ENCODE assay signal across 8 cellular contexts in the genomic region with DNA sequence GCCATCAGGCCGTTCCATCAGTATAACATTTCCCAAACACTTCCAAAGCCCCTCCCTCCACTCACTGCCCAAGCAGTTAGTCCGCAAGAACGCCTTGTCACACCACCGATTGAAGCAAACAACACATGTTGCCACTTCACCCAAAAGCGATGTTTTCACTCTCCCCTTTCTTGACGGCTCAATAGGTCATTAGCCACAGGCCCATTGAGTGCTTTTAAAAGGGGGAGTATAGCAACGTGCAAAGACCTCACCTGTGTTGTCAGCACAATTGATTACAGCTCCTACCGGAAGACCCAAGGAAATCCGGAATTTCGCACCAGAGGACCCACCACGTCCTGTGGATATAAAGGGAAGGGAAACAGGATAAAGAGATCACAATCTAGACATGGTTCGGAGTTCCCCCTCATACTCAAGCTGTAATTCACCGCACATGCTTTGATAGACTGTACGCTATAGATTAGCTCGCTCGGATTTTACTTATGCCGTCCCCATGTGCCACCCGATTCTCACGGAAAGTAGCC. TPM values are rescaled to one million over a fixed set of nuclear protein-coding genes. Genes with fewer than 3 reads are reported as not detected.
DNase-seq lines count a peak whose midpoint lies in the region; ATAC-seq, FAIRE-seq and TF ChIP-seq lines count a peak whose summit lies in the region.

No MANE protein-coding gene starts in this region.

- peaks cover 24% of the 10 kb centered on the region for H3K4me1 ChIP-seq in A549

- TF ChIP-seq EP300 in A549 (IDR thresholded peaks at IDR 0.05) = no peak

- ATAC-seq in A549 = peak in 1 of 2 experiments; percentile 7; a peak in 3 of 6 replicates
- ATAC-seq in HG03045 (IDR thresholded peaks at IDR 0.05; ENCODE audit: unreplicated experiment) = peak; percentile 1
- peak; percentile 15 for ATAC-seq in activated naive CD8-positive, alpha-beta T cell treated with anti-CD3 and anti-CD28 coated beads, Interleukin-2, amount 10 ng/mL, durations not matched to agents 7 days and 5 days (ENCODE audit: low read depth)
- peak; percentile 49 for ATAC-seq in stimulated activated memory B cell treated with anti-CD40 and anti-IgM and Interleukin-4, amounts not matched to agents 10 μg/mL and 1 μg/mL and 100 μg/mL, for 72 hours
- ATAC-seq in GM18870 (IDR thresholded peaks at IDR 0.05; ENCODE audit: unreplicated experiment) = no peak
- no peak for ATAC-seq in GM19351 (IDR thresholded peaks at IDR 0.05; ENCODE audit: unreplicated experiment)

- CTCF ChIA-PET in A549 (lab: Yijun Ruan, JAX) = interaction anchor here (1.0 to 1.3 kb wide), 3 partner anchors 8 to 12 kb away, joined by 3 read pairs; no protein-coding TSS in a partner anchor

- no peak for TF ChIP-seq POLR2A in A549 (IDR thresholded peaks at IDR 0.05; ENCODE audit: low read length)

- no peaks in the 10 kb centered on the region for H3K9me3 ChIP-seq in A549

- peaks cover 49% of the 10 kb centered on the region for H3K36me3 Mint-ChIP-seq in activated naive CD8-positive, alpha-beta T cell treated with anti-CD3 and anti-CD28 coated beads, Interleukin-2, amount 10 ng/mL, durations not matched to agents 7 days and 5 days
- H3K36me3 Mint-ChIP-seq in stimulated activated memory B cell treated with anti-CD40 and anti-IgM and Interleukin-4, amounts not matched to agents 10 μg/mL and 1 μg/mL and 100 μg/mL, for 72 hours = peaks cover 54% of the 10 kb centered on the region

- TF ChIP-seq CTCF in A549 (IDR thresholded peaks at IDR 0.05) = no peak

- H3K4me3 ChIP-seq in A549 (peak overlapping the region; percentile 87), iPS-11a (ENCODE audit: low read depth, low read length) (peak overlapping the region; percentile 99)

- FAIRE-seq in A549 (lab: Jason Lieb, UNC) = no peak

- TF ChIP-seq RAD21 in A549 (conservative IDR thresholded peaks at IDR 0.05 in 1 of 2, IDR thresholded peaks at IDR 0.05 in 1 of 2) = no peak

- H3K27ac ChIP-seq in A549 = peak overlapping the region; percentile 85 to 93

- peak overlapping the region; percentile 94 for H3K4me2 ChIP-seq in A549

- H3K4me1 Mint-ChIP-seq in activated naive CD8-positive, alpha-beta T cell treated with anti-CD3 and anti-CD28 coated beads, Interleukin-2, amount 10 ng/mL, durations not matched to agents 7 days and 5 days = peaks cover 35% of the 10 kb centered on the region
- H3K4me1 Mint-ChIP-seq in stimulated activated memory B cell treated with anti-CD40 and anti-IgM and Interleukin-4, amounts not matched to agents 10 μg/mL and 1 μg/mL and 100 μg/mL, for 72 hours = peaks cover 54% of the 10 kb centered on the region

- H3K27me3 Mint-ChIP-seq in activated naive CD8-positive, alpha-beta T cell treated with anti-CD3 and anti-CD28 coated beads, Interleukin-2, amount 10 ng/mL, durations not matched to agents 7 days and 5 days = no peaks in the 10 kb centered on the region
- no peaks in the 10 kb centered on the region for H3K27me3 Mint-ChIP-seq in stimulated activated memory B cell treated with anti-CD40 and anti-IgM and Interleukin-4, amounts not matched to agents 10 μg/mL and 1 μg/mL and 100 μg/mL, for 72 hours

- no peaks in the 10 kb centered on the region for H3K9me3 Mint-ChIP-seq in activated naive CD8-positive, alpha-beta T cell treated with anti-CD3 and anti-CD28 coated beads, Interleukin-2, amount 10 ng/mL, durations not matched to agents 7 days and 5 days
- no peaks in the 10 kb centered on the region for H3K9me3 Mint-ChIP-seq in stimulated activated memory B cell treated with anti-CD40 and anti-IgM and Interleukin-4, amounts not matched to agents 10 μg/mL and 1 μg/mL and 100 μg/mL, for 72 hours

- H3K27ac Mint-ChIP-seq in activated naive CD8-positive, alpha-beta T cell treated with anti-CD3 and anti-CD28 coated beads, Interleukin-2, amount 10 ng/mL, durations not matched to agents 7 days and 5 days = peak overlapping the region; percentile 99
- H3K27ac Mint-ChIP-seq in stimulated activated memory B cell treated with anti-CD40 and anti-IgM and Interleukin-4, amounts not matched to agents 10 μg/mL and 1 μg/mL and 100 μg/mL, for 72 hours = peak overlapping the region; percentile 100

- POLR2A ChIA-PET in A549 (lab: Yijun Ruan, JAX) = interaction anchor here (0.6 to 4.5 kb wide), 6 partner anchors 9 to 356 kb away, joined by 3 to 83 read pairs (median 10); a partner anchor contains a TSS
- POLR2A ChIA-PET in activated naive CD8-positive, alpha-beta T cell treated with anti-CD3 and anti-CD28 coated beads, Interleukin-2, amount 10 ng/mL, durations not matched to agents 7 days and 5 days (lab: Charles Lee) = interaction anchor here (0.6 to 4.6 kb wide), 13 partner anchors 15 to 124 kb away, joined by 3 to 147 read pairs (median 6); a partner anchor contains a TSS

- H3K4me3 Mint-ChIP-seq in activated naive CD8-positive, alpha-beta T cell treated with anti-CD3 and anti-CD28 coated beads, Interleukin-2, amount 10 ng/mL, durations not matched to agents 7 days and 5 days = peak overlapping the region; percentile 95
- peak overlapping the region; percentile 99 for H3K4me3 Mint-ChIP-seq in stimulated activated memory B cell treated with anti-CD40 and anti-IgM and Interleukin-4, amounts not matched to agents 10 μg/mL and 1 μg/mL and 100 μg/mL, for 72 hours

- 2% methylated on average over 19 of the region's 19 CpGs for WGBS in A549 (ENCODE audit: missing lambda C conversion rate)

- no peak for DNase-seq in A549 (ENCODE audit: low read depth in 1 of 2, low spot score in 1 of 2)
- DNase-seq in activated naive CD8-positive, alpha-beta T cell treated with anti-CD3 and anti-CD28 coated beads, Interleukin-2, amount 10 ng/mL, durations not matched to agents 7 days and 5 days = no peak
- DNase-seq in NCI-H2107 (lab: John Stamatoyannopoulos, UW) = no peak

TF ChIP-seq in A549, 52 proteins besides CTCF, POLR2A, EP300 and RAD21:
- TF ChIP-seq, protein P1, sequence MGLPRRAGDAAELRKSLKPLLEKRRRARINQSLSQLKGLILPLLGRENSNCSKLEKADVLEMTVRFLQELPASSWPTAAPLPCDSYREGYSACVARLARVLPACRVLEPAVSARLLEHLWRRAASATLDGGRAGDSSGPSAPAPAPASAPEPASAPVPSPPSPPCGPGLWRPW (IDR thresholded peaks at IDR 0.05) = no peak
- TF ChIP-seq MAFK (IDR thresholded peaks at IDR 0.05; ENCODE audit: partially characterized antibody) (peak; percentile 1), ZC3H11A (IDR thresholded peaks at IDR 0.05) (0 out of 2 replicates have a peak, but pooled peaks have one; percentile 17)

RNA-seq across cellular contexts. Expression of a gene that starts 0.7 kb away (rescaled TPM):
- polyA plus RNA-seq in A549 (2011; rRNA removed) (2,297 and 2,715 TPM in 2 replicates), A549 (2017; fragmentation: RNase III; extraction: RNeasy Plus Mini Kit Qiagen cat#74134 plus additional on column Dnase treatment) (2,814 to 3,171 TPM (median 2,969 TPM) in 3 replicates)
- 1,824 and 2,393 TPM in 2 replicates for polyA plus RNA-seq in A549 (2012; cell fraction: cytosol; rRNA removed)
- polyA plus RNA-seq in A549 (2012; cell fraction: nucleus; rRNA removed) = 368 and 737 TPM in 2 replicates
- 307 and 414 TPM in 2 replicates for polyA minus RNA-seq in A549 (2011; rRNA and poly(A)+ RNA removed)
- 1,000 to 10,000 TPM; 1,166 to 1,188 TPM for total RNA-seq in activated naive CD8-positive, alpha-beta T cell treated with anti-CD3 and anti-CD28 coated beads, Interleukin-2, amount 10 ng/mL, durations not matched to agents 7 days and 5 days

RNA-seq across cellular contexts. Expression of a gene that starts 17.0 kb away (rescaled TPM):
- 145 and 152 TPM in 2 replicates for polyA plus RNA-seq in A549 (2011; rRNA removed)
- polyA plus RNA-seq in A549 (2012; cell fraction: cytosol; rRNA removed) = 201 and 252 TPM in 2 replicates
- 247 and 316 TPM in 2 replicates for polyA plus RNA-seq in A549 (2012; cell fraction: nucleus; rRNA removed)
- polyA plus RNA-seq in A549 (2017; fragmentation: RNase III; extraction: RNeasy Plus Mini Kit Qiagen cat#74134 plus additional on column Dnase treatment) = 281 to 312 TPM (median 287 TPM) in 3 replicates
- polyA minus RNA-seq in A549 (2011; rRNA and poly(A)+ RNA removed) = 197 TPM in 2 replicates
- total RNA-seq in activated naive CD8-positive, alpha-beta T cell treated with anti-CD3 and anti-CD28 coated beads, Interleukin-2, amount 10 ng/mL, durations not matched to agents 7 days and 5 days = 100 to 1,000 TPM; 227 to 236 TPM

RNA-seq across cellular contexts. Expression of a gene that starts 27.7 kb away (rescaled TPM):
- 34.1 and 34.5 TPM in 2 replicates for polyA plus RNA-seq in A549 (2011; rRNA removed)
- polyA plus RNA-seq in A549 (2012; cell fraction: cytosol; rRNA removed) = 16.9 and 17.1 TPM in 2 replicates
- polyA plus RNA-seq in A549 (2012; cell fraction: nucleus; rRNA removed) = 30.5 and 51.7 TPM in 2 replicates
- polyA plus RNA-seq in A549 (2017; fragmentation: RNase III; extraction: RNeasy Plus Mini Kit Qiagen cat#74134 plus additional on column Dnase treatment) = 22.5 to 24.2 TPM (median 23.1 TPM) in 3 replicates
- 14.2 and 19.6 TPM in 2 replicates for polyA minus RNA-seq in A549 (2011; rRNA and poly(A)+ RNA removed)
- total RNA-seq in activated naive CD8-positive, alpha-beta T cell treated with anti-CD3 and anti-CD28 coated beads, Interleukin-2, amount 10 ng/mL, durations not matched to agents 7 days and 5 days = 10 to 100 TPM; 35.2 to 37.5 TPM

RNA-seq across cellular contexts. Expression of a gene that starts 53.5 kb away (rescaled TPM):
- polyA plus RNA-seq in A549 (2011; rRNA removed) (40.3 and 42.5 TPM in 2 replicates), A549 (2017; fragmentation: RNase III; extraction: RNeasy Plus Mini Kit Qiagen cat#74134 plus additional on column Dnase treatment) (53.7 to 56.7 TPM (median 55.3 TPM) in 3 replicates)
- 35.4 and 40.9 TPM in 2 replicates for polyA plus RNA-seq in A549 (2012; cell fraction: cytosol; rRNA removed)
- 41.8 and 43.7 TPM in 2 replicates for polyA plus RNA-seq in A549 (2012; cell fraction: nucleus; rRNA removed)
- polyA minus RNA-seq in A549 (2011; rRNA and poly(A)+ RNA removed) = 49.7 and 56.2 TPM in 2 replicates
- total RNA-seq in activated naive CD8-positive, alpha-beta T cell treated with anti-CD3 and anti-CD28 coated beads, Interleukin-2, amount 10 ng/mL, durations not matched to agents 7 days and 5 days = 10 to 100 TPM; 55.1 to 58.0 TPM

Comparison
In these comparisons a context has a peak if more than half of its experiments do, and no peak if none do; other contexts are left out.
1. ATAC-seq: peak in HG03045 (single experiment), activated naive CD8-positive, alpha-beta T cell treated with anti-CD3 and anti-CD28 coated beads, Interleukin-2, amount 10 ng/mL, durations not matched to agents 7 days and 5 days (single experiment) and stimulated activated memory B cell treated with anti-CD40 and anti-IgM and Interleukin-4, amounts not matched to agents 10 μg/mL and 1 μg/mL and 100 μg/mL, for 72 hours (single experiment); none in GM18870 (single experiment) and GM19351 (single experiment).